Comparison of ENCODE assay signal across 19 cellular contexts in genomic region chr14:33566082-33566481, GRCh38.
"Had no signal": no experiment of that assay in that cellular context is flagged by ENCODE, and none has a peak within 500 bp of the region (broad histone marks: within the 10 kb centered on the region; RNA-seq: fewer than 3 reads in every experiment).

No MANE protein-coding gene starts in this region.

- H3K4me2 ChIP-seq: hepatocyte had no signal

- H3K4me1 ChIP-seq: psoas muscle, testis, tibial nerve, upper lobe of right lung, vagina had no signal

- ATAC-seq: effector memory CD8-positive, alpha-beta T cell; foreskin keratinocyte; mucosa of descending colon; naive thymus-derived CD8-positive, alpha-beta T cell; psoas muscle; sciatic nerve; stimulated activated naive B cell treated with anti-CD40 and anti-IgM and Interleukin-4, amounts not matched to agents 10 μg/mL and 1 μg/mL and 100 μg/mL, for 72 hours; stimulated activated naive CD8-positive, alpha-beta T cell treated with anti-CD3 and anti-CD28 coated beads, Interleukin-15, amount 100 ng/mL, for 72 hours; upper lobe of right lung had no signal

- H3K79me2 ChIP-seq: hepatocyte had no signal

- H3K36me3 ChIP-seq: neutrophil, spleen, tibial nerve, upper lobe of right lung, vagina had no signal

- H3K27me3 ChIP-seq: foreskin keratinocyte, hepatocyte, neutrophil, spleen, testis, tibial nerve, upper lobe of right lung, vagina had no signal

- H2AFZ ChIP-seq: hepatocyte had no signal

- H3K4me3 ChIP-seq: hepatocyte, mucosa of descending colon, psoas muscle, spleen, testis, tibial nerve, upper lobe of right lung, vagina had no signal

- DNase-seq: effector memory CD8-positive, alpha-beta T cell; foreskin keratinocyte; head of caudate nucleus; mucosa of descending colon; naive thymus-derived CD8-positive, alpha-beta T cell; psoas muscle; retina; spleen; stimulated activated CD4-positive, alpha-beta T cell treated with anti-CD3 and anti-CD28 coated beads, Interleukin-2, amount 100 ng/mL, for 24 hours; stimulated activated CD4-positive, alpha-beta T cell treated with anti-CD3 and anti-CD28 coated beads, Interleukin-4, amount 100 ng/mL, for 4 hours; stimulated activated naive B cell treated with anti-CD40 and anti-IgM and Interleukin-4, amounts not matched to agents 10 μg/mL and 1 μg/mL and 100 μg/mL, for 72 hours; stimulated activated naive CD8-positive, alpha-beta T cell treated with anti-CD3 and anti-CD28 coated beads, Interleukin-15, amount 100 ng/mL, for 72 hours; testis; upper lobe of right lung had no signal

- H3K9me3 ChIP-seq: mucosa of descending colon, neutrophil, psoas muscle, spleen, testis, tibial nerve, upper lobe of right lung, vagina had no signal

- H3K27ac ChIP-seq: foreskin keratinocyte, hepatocyte, neutrophil, psoas muscle, spleen, testis, tibial nerve, upper lobe of right lung, vagina had no signal
